In genomic region chr11:72772059-72772458, GRCh38 we compare ENCODE assay signal across 19 cellular contexts.
"Had no signal": no experiment of that assay in that cellular context is flagged by ENCODE, and none has a peak within 500 bp of the region (broad histone marks: within the 10 kb centered on the region; RNA-seq: fewer than 3 reads in every experiment).

No MANE protein-coding gene starts in this region.

- H3K4me3 Mint-ChIP-seq: activated CD8-positive, alpha-beta memory T cell treated with anti-CD3 and anti-CD28 coated beads, Interleukin-2, amount 10 ng/mL, durations not matched to agents 7 days and 5 days; activated naive CD8-positive, alpha-beta T cell treated with anti-CD3 and anti-CD28 coated beads, Interleukin-2, amount 10 ng/mL, durations not matched to agents 7 days and 5 days; activated T-cell treated with anti-CD3 and anti-CD28 coated beads, Interleukin-2, amount 50 U/mL, for 24 hours; memory B cell; neural progenitor cell; T-helper 2 cell treated with Interferon-gamma antibody and Interleukin-4, amounts not matched to agents 5 μg/mL and 100 μg/mL, for 36 hours had no signal

- H3K36me3 ChIP-seq: colonic mucosa, gastrocnemius medialis, heart right ventricle, left lung, neural progenitor cell had no signal

- H3K27me3 Mint-ChIP-seq: activated CD8-positive, alpha-beta memory T cell treated with anti-CD3 and anti-CD28 coated beads, Interleukin-2, amount 10 ng/mL, durations not matched to agents 7 days and 5 days; activated T-cell treated with anti-CD3 and anti-CD28 coated beads, Interleukin-2, amount 50 U/mL, for 24 hours; memory B cell had no signal

- H3K4me1 ChIP-seq: parathyroid adenoma had no signal

- H3K27ac ChIP-seq: colonic mucosa, epithelial cell of prostate, left lung, neural progenitor cell, parathyroid adenoma, tibial nerve had no signal

- H3K9ac ChIP-seq: neural progenitor cell, parathyroid adenoma had no signal

- H2AFZ ChIP-seq: neural progenitor cell, parathyroid adenoma had no signal

- DNase-seq: activated CD4-positive, alpha-beta T cell treated with anti-CD3 and anti-CD28 coated beads for 1 hour; activated CD4-positive, alpha-beta T cell treated with anti-CD3 and anti-CD28 coated beads, Interleukin-2, amount 50 U/mL, for 48 hours; activated CD8-positive, alpha-beta memory T cell treated with anti-CD3 and anti-CD28 coated beads, Interleukin-2, amount 10 ng/mL, durations not matched to agents 7 days and 5 days; activated effector memory CD4-positive, alpha-beta T cell treated with anti-CD3 and anti-CD28 coated beads, Interleukin-2, amount 50 U/mL, for 16 hours; activated naive CD8-positive, alpha-beta T cell treated with anti-CD3 and anti-CD28 coated beads, Interleukin-2, amount 10 ng/mL, durations not matched to agents 7 days and 5 days; activated T-cell treated with anti-CD3 and anti-CD28 coated beads, Interleukin-2, amount 50 U/mL, for 24 hours; aorta; colonic mucosa; effector CD8-positive, alpha-beta T cell; gastrocnemius medialis; heart right ventricle; left lung had no signal

- H3K27ac Mint-ChIP-seq: activated CD8-positive, alpha-beta memory T cell treated with anti-CD3 and anti-CD28 coated beads, Interleukin-2, amount 10 ng/mL, durations not matched to agents 7 days and 5 days; activated naive CD8-positive, alpha-beta T cell treated with anti-CD3 and anti-CD28 coated beads, Interleukin-2, amount 10 ng/mL, durations not matched to agents 7 days and 5 days; activated T-cell treated with anti-CD3 and anti-CD28 coated beads, Interleukin-2, amount 50 U/mL, for 24 hours; memory B cell; T-helper 2 cell treated with Interferon-gamma antibody and Interleukin-4, amounts not matched to agents 5 μg/mL and 100 μg/mL, for 36 hours had no signal

- H3K4me2 ChIP-seq: neural progenitor cell had no signal

- H3K9me3 ChIP-seq: colonic mucosa, gastrocnemius medialis, heart right ventricle, left lung, tibial nerve had no signal

- H3K9me3 Mint-ChIP-seq: activated naive CD8-positive, alpha-beta T cell treated with anti-CD3 and anti-CD28 coated beads, Interleukin-2, amount 10 ng/mL, durations not matched to agents 7 days and 5 days; activated T-cell treated with anti-CD3 and anti-CD28 coated beads, Interleukin-2, amount 50 U/mL, for 24 hours; memory B cell; neural progenitor cell; T-helper 2 cell treated with Interferon-gamma antibody and Interleukin-4, amounts not matched to agents 5 μg/mL and 100 μg/mL, for 36 hours had no signal

- H3K4me3 ChIP-seq: colonic mucosa, gastrocnemius medialis, heart right ventricle, left lung, neural progenitor cell, skin epidermis, tibial nerve had no signal

- H3K27me3 ChIP-seq: colonic mucosa, gastrocnemius medialis, heart right ventricle, left lung, neural progenitor cell, tibial nerve had no signal

- H3K36me3 Mint-ChIP-seq: activated CD8-positive, alpha-beta memory T cell treated with anti-CD3 and anti-CD28 coated beads, Interleukin-2, amount 10 ng/mL, durations not matched to agents 7 days and 5 days; activated naive CD8-positive, alpha-beta T cell treated with anti-CD3 and anti-CD28 coated beads, Interleukin-2, amount 10 ng/mL, durations not matched to agents 7 days and 5 days; neural progenitor cell had no signal
